Comparison of ENCODE assay signal across 8 cellular contexts in the genomic region with DNA sequence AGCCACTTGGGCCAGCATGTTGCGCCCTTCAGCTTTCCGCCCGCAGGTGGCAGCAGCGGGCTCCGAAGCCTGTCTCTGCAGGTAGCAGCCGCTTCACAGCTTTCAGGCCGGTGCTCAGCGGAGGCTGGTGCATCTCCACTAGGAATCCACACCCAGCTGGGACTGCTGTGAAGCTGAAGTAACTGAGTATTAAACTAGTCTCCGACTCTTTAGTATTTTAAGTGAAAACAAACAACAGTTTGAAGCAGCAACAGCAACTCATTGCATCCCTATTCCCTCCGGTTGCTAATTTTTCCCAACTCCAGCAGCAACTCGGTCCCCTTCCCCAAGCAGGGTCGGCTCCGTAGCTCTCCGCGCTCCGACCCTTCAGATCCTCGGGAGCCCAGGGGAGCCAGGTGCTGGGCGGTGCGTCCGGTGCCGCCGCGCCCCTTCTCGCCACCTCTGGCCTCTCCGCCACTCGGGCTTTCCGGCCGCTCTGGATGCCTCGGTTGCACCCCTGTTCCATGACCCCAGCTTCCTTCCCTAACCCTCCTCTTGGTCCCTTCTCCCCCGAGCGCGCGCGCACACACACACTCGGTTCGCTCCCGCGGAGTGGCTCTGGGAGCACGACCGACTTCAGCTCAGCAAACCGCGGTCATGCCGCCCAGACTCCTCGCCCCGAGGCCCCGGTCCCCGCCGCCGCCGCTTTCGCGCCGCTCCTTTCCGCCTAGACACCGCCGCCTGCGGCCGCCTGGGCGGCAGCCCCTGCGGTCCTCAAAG. TPM values are rescaled to one million over a fixed set of nuclear protein-coding genes. Genes with fewer than 3 reads are reported as not detected.
DNase-seq lines count a peak whose midpoint lies in the region; ATAC-seq and TF ChIP-seq lines count a peak whose summit lies in the region.

No MANE protein-coding gene starts in this region.

- H3K4me3 ChIP-seq in trophoblast cell (ENCODE audit: low read depth, low read length) (peak overlapping the region; percentile 64), urinary bladder (ENCODE audit: low read depth, low read length) (peak overlapping the region; percentile 60)

- no peak overlapping the region for H2BK120ac ChIP-seq in trophoblast cell (ENCODE audit: insufficient read depth, low read length, poor library complexity)

- no peak overlapping the region for H3K23ac ChIP-seq in trophoblast cell (ENCODE audit: low read length)

- peak; percentile 95 for ATAC-seq in HG02588 (IDR thresholded peaks at IDR 0.05; ENCODE audit: unreplicated experiment)
- ATAC-seq in SK-N-SH treated with all-trans-retinoic acid at 6 μM for 48 hours = peak; percentile 100
- peak; percentile 94 to 97 for ATAC-seq in left cardiac atrium

- TF ChIP-seq CTCF in GM10266 (IDR thresholded peaks at IDR 0.05; ENCODE audit: control insufficient read depth, insufficient read depth, low read depth, missing control alignments) = peak; percentile 96

- no peaks in the 10 kb centered on the region for H3K79me2 ChIP-seq in trophoblast cell (ENCODE audit: control insufficient read depth, insufficient read depth, low read length, poor library complexity)

- H3K14ac ChIP-seq in trophoblast cell (ENCODE audit: low read length) = no peak overlapping the region

- H3K27me3 ChIP-seq in trophoblast cell (ENCODE audit: insufficient read depth, low read length) = peaks cover 15% of the 10 kb centered on the region

- peak overlapping the region; percentile 97 for H3K4me2 ChIP-seq in trophoblast cell (ENCODE audit: low read length)

- H3K9ac ChIP-seq in trophoblast cell (ENCODE audit: low read length) = no peak overlapping the region

- H3K4me1 ChIP-seq in trophoblast cell (ENCODE audit: control insufficient read depth in 1 of 2, insufficient read depth in 2 of 2, low read length in 2 of 2) (peaks cover 5 to 9% of the 10 kb centered on the region in 2 experiments), urinary bladder (ENCODE audit: insufficient read depth) (peaks cover 1% of the 10 kb centered on the region)

- H3K9me3 ChIP-seq in trophoblast cell (ENCODE audit: insufficient read depth, low read depth, low read length) = no peaks in the 10 kb centered on the region

- H2AFZ ChIP-seq in trophoblast cell (ENCODE audit: insufficient read depth, low read length, poor library complexity) = no peak overlapping the region

- no peaks in the 10 kb centered on the region for H3K79me1 ChIP-seq in trophoblast cell (ENCODE audit: low read length)

- H2AK5ac ChIP-seq in trophoblast cell (ENCODE audit: low read length) = no peak overlapping the region

- H4K8ac ChIP-seq in trophoblast cell (ENCODE audit: low read depth, low read length) = no peak overlapping the region

- WGBS in trophoblast cell (ENCODE audit: extremely low coverage, insufficient coverage, insufficient read length) = no CpG with 5 or more reads among the region's 60 CpGs
- under 1% methylated on average over 60 of the region's 60 CpGs for WGBS in urinary bladder

- no peak overlapping the region for H3K4ac ChIP-seq in trophoblast cell (ENCODE audit: low read depth, low read length)

- H2BK12ac ChIP-seq in trophoblast cell (ENCODE audit: low read length) = no peak overlapping the region

- no peak overlapping the region for H4K91ac ChIP-seq in trophoblast cell (ENCODE audit: low read depth, low read length)

- no peak overlapping the region for H4K12ac ChIP-seq in trophoblast cell (ENCODE audit: low read depth, low read length)

- H3K18ac ChIP-seq in trophoblast cell (ENCODE audit: low read length) = no peak overlapping the region

- H2BK5ac ChIP-seq in trophoblast cell (ENCODE audit: low read depth, low read length, poor library complexity) = no peak overlapping the region

- H3K36me3 ChIP-seq in trophoblast cell (ENCODE audit: control insufficient read depth in 1 of 2, insufficient read depth in 2 of 2, low read length in 2 of 2) = no peaks in the 10 kb centered on the region
- H3K36me3 ChIP-seq in urinary bladder (ENCODE audit: insufficient read depth) = no peaks in the 10 kb centered on the region

- intact Hi-C loops in left cardiac atrium (cut with DNase I) = loop anchor here in 1 of 2 donors (1.0 to 5.0 kb wide), 2 partner anchors 164 to 993 kb away; no protein-coding TSS in a partner anchor

- H3K27ac ChIP-seq in trophoblast cell (ENCODE audit: low read depth, low read length) = no peak overlapping the region
- H3K27ac ChIP-seq in urinary bladder (ENCODE audit: low read depth) = no peak overlapping the region

- DNase-seq in GM10266 (ENCODE audit: extremely low spot score) = peak; percentile 89
- DNase-seq in NAMALWA (ENCODE audit: low spot score) = peak; percentile 69
- peak; percentile 18 for DNase-seq in amniotic stem cell (lab: John Stamatoyannopoulos, UW)
- DNase-seq in left cardiac atrium = peak; percentile 80
- DNase-seq in trophoblast cell = peak; percentile 89 to 94

TF ChIP-seq in SK-N-SH treated with all-trans-retinoic acid at 6 μM for 48 hours, 23 proteins besides CTCF, POLR2A, EP300 and RAD21:
- TF ChIP-seq, protein P1, sequence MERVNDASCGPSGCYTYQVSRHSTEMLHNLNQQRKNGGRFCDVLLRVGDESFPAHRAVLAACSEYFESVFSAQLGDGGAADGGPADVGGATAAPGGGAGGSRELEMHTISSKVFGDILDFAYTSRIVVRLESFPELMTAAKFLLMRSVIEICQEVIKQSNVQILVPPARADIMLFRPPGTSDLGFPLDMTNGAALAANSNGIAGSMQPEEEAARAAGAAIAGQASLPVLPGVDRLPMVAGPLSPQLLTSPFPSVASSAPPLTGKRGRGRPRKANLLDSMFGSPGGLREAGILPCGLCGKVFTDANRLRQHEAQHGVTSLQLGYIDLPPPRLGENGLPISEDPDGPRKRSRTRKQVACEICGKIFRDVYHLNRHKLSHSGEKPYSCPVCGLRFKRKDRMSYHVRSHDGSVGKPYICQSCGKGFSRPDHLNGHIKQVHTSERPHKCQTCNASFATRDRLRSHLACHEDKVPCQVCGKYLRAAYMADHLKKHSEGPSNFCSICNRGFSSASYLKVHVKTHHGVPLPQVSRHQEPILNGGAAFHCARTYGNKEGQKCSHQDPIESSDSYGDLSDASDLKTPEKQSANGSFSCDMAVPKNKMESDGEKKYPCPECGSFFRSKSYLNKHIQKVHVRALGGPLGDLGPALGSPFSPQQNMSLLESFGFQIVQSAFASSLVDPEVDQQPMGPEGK (CRISPR knock-in tag; IDR thresholded peaks at IDR 0.05; ENCODE audit: borderline replicate concordance) = no peak
- no peak for TF ChIP-seq PPARA (CRISPR knock-in tag; IDR thresholded peaks at IDR 0.05; ENCODE audit: borderline replicate concordance)
- TF ChIP-seq ZNF70 (CRISPR knock-in tag; IDR thresholded peaks at IDR 0.05) = no peak
- no peak for TF ChIP-seq GLIS3 (CRISPR knock-in tag; IDR thresholded peaks at IDR 0.05)
- no peak for TF ChIP-seq ESRRG (CRISPR knock-in tag; IDR thresholded peaks at IDR 0.05)
- TF ChIP-seq, protein P2, sequence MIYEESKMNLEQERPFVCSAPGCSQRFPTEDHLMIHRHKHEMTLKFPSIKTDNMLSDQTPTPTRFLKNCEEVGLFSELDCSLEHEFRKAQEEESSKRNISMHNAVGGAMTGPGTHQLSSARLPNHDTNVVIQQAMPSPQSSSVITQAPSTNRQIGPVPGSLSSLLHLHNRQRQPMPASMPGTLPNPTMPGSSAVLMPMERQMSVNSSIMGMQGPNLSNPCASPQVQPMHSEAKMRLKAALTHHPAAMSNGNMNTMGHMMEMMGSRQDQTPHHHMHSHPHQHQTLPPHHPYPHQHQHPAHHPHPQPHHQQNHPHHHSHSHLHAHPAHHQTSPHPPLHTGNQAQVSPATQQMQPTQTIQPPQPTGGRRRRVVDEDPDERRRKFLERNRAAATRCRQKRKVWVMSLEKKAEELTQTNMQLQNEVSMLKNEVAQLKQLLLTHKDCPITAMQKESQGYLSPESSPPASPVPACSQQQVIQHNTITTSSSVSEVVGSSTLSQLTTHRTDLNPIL (CRISPR knock-in tag; IDR thresholded peaks at IDR 0.05; ENCODE audit: low read depth) = no peak
- no peak for TF ChIP-seq TOX (CRISPR knock-in tag; IDR thresholded peaks at IDR 0.05; ENCODE audit: borderline replicate concordance)
- TF ChIP-seq ARNTL (CRISPR knock-in tag; IDR thresholded peaks at IDR 0.05; ENCODE audit: borderline replicate concordance, low read depth) = no peak
- no peak for TF ChIP-seq ZFP30 (CRISPR knock-in tag; IDR thresholded peaks at IDR 0.05)
- TF ChIP-seq, protein P3, sequence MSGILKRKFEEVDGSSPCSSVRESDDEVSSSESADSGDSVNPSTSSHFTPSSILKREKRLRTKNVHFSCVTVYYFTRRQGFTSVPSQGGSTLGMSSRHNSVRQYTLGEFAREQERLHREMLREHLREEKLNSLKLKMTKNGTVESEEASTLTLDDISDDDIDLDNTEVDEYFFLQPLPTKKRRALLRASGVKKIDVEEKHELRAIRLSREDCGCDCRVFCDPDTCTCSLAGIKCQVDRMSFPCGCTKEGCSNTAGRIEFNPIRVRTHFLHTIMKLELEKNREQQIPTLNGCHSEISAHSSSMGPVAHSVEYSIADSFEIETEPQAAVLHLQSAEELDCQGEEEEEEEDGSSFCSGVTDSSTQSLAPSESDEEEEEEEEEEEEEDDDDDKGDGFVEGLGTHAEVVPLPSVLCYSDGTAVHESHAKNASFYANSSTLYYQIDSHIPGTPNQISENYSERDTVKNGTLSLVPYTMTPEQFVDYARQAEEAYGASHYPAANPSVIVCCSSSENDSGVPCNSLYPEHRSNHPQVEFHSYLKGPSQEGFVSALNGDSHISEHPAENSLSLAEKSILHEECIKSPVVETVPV (CRISPR knock-in tag; IDR thresholded peaks at IDR 0.05) = no peak
- no peak for TF ChIP-seq BACH2 (CRISPR knock-in tag; IDR thresholded peaks at IDR 0.05; ENCODE audit: borderline replicate concordance)

RNA-seq across cellular contexts. Expression of a gene that starts 0.8 kb away (rescaled TPM):
- total RNA-seq in left cardiac atrium = 1 to 10 TPM; 2.4 to 2.7 TPM
- polyA plus RNA-seq in trophoblast cell (2013) = 0.03 TPM in 1 of 2 replicates, not detected in the other
- 1.7 TPM for total RNA-seq in urinary bladder
- polyA plus RNA-seq in urinary bladder = 0.24 TPM

Comparison
In these comparisons a context has a peak if more than half of its experiments do, and no peak if none do; other contexts are left out.
1. DNase-seq: peak in every context shown above with its lines; median percentile 92 in trophoblast cell; 89 in GM10266; 80 in left cardiac atrium; 69 in NAMALWA; 18 in amniotic stem cell.